19 cellular contexts compared by ENCODE assay signal in the genomic region with DNA sequence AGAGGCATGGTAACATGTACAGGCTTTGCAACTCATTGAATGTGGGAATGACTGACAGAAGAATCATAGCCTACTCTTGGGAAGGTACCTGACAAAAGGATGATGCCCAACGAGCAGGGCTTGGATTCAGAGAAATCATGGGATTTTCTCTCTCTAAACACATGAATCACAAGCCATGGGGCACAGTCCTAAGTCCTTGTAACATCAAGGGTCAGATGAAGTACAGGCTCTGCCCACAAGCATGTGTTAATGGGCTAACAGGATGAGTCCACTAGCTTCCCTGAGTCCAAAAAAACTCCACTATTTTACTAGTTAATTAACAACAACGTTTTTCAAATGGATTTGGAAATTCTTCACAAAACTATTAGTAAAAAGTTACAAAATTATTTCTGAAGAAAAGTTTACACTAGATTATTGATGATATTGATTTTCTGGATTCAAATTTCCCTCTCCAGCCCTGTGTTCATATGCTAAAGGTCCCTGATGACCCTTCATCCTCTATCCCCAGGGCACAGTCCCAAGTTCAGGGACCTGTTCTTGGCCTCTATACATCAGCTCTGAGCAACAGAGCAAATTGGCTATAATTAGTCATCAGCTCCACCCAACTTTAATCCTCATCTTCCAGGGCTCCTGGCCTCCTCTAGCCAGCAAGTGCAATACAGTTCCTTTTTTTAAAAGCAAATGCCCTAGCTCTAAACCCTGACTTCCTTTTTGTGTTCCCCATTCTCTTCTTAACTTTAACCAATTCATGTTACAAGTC.
DNase-seq lines count a peak whose midpoint lies in the region; ATAC-seq and TF ChIP-seq lines count a peak whose summit lies in the region.
"Had no signal": no experiment of that assay in that cellular context is flagged by ENCODE, and none has a peak within 500 bp of the region (broad histone marks: within the 10 kb centered on the region; RNA-seq: fewer than 3 reads in every experiment).

No MANE protein-coding gene starts in this region.

- H3K27ac Mint-ChIP-seq in natural killer cell, result peak overlapping the region; percentile 31 to 88
- no peak overlapping the region for H3K27ac Mint-ChIP-seq in natural killer cell treated with Interleukin-12 subunit alpha and Interleukin-12 subunit beta and Interleukin-15 and Interleukin-18, amount 100 ng/mL, for 72 hours
- peak overlapping the region; percentile 15 to 65 (median 40) for H3K27ac Mint-ChIP-seq in immature natural killer cell
- H3K27ac Mint-ChIP-seq: CD4-positive, alpha-beta T cell; T-helper 1 cell treated with Interleukin-12 subunit alpha and Interleukin-12 subunit beta and Interleukin-4 antibody, amounts not matched to agents 30 μg/mL and 1 μg/mL, for 36 hours had no signal

- H3K9me3 Mint-ChIP-seq in natural killer cell, result no peaks in the 10 kb centered on the region
- no peaks in the 10 kb centered on the region for H3K9me3 Mint-ChIP-seq in natural killer cell treated with Interleukin-12 subunit alpha and Interleukin-12 subunit beta and Interleukin-15 and Interleukin-18, amount 100 ng/mL, for 72 hours
- peaks cover 0 to under 1% (median 0%) of the 10 kb centered on the region in 6 donors for H3K9me3 Mint-ChIP-seq in immature natural killer cell
- H3K9me3 Mint-ChIP-seq: CD4-positive, alpha-beta T cell; central memory CD8-positive, alpha-beta T cell; T-helper 1 cell treated with Interleukin-12 subunit alpha and Interleukin-12 subunit beta and Interleukin-4 antibody, amounts not matched to agents 30 μg/mL and 1 μg/mL, for 36 hours had no signal

- H3K4me1 Mint-ChIP-seq in natural killer cell (peaks cover 48 to 65% of the 10 kb centered on the region in 2 donors), immature natural killer cell (peaks cover 36 to 69% of the 10 kb centered on the region in 2 donors)
- H3K4me1 Mint-ChIP-seq in natural killer cell treated with Interleukin-12 subunit alpha and Interleukin-12 subunit beta and Interleukin-15 and Interleukin-18, amount 100 ng/mL, for 72 hours (ENCODE audit: low read depth in 2 of 2), result peaks cover 13 to 28% of the 10 kb centered on the region in 2 donors

- H3K4me3 Mint-ChIP-seq in natural killer cell, result no peak overlapping the region
- no peak overlapping the region for H3K4me3 Mint-ChIP-seq in natural killer cell treated with Interleukin-12 subunit alpha and Interleukin-12 subunit beta and Interleukin-15 and Interleukin-18, amount 100 ng/mL, for 72 hours
- H3K4me3 Mint-ChIP-seq in immature natural killer cell, result peak overlapping the region in 1 of 5 donors; percentile 22
- H3K4me3 Mint-ChIP-seq: CD4-positive, alpha-beta T cell; central memory CD8-positive, alpha-beta T cell; T-helper 1 cell treated with Interleukin-12 subunit alpha and Interleukin-12 subunit beta and Interleukin-4 antibody, amounts not matched to agents 30 μg/mL and 1 μg/mL, for 36 hours had no signal

- ATAC-seq in natural killer cell, result peak in 1 of 3 donors; percentile 31
- ATAC-seq in natural killer cell treated with Interleukin-12 subunit alpha and Interleukin-12 subunit beta and Interleukin-15 and Interleukin-18, amount 100 ng/mL, for 72 hours, result no peak

- H3K27me3 Mint-ChIP-seq in natural killer cell (ENCODE audit: low read depth in 2 of 2), result no peaks in the 10 kb centered on the region
- no peaks in the 10 kb centered on the region for H3K27me3 Mint-ChIP-seq in natural killer cell treated with Interleukin-12 subunit alpha and Interleukin-12 subunit beta and Interleukin-15 and Interleukin-18, amount 100 ng/mL, for 72 hours
- peaks cover 0 to 3% (median 0%) of the 10 kb centered on the region in 3 donors for H3K27me3 Mint-ChIP-seq in immature natural killer cell (ENCODE audit: low read depth in 3 of 3)
- H3K27me3 Mint-ChIP-seq: CD4-positive, alpha-beta T cell; central memory CD8-positive, alpha-beta T cell had no signal

- no peak for DNase-seq in natural killer cell
- no peak for DNase-seq in natural killer cell treated with Interleukin-12 subunit alpha and Interleukin-12 subunit beta and Interleukin-15 and Interleukin-18, amount 100 ng/mL, for 72 hours (ENCODE audit: low spot score)
- DNase-seq in SIG-M5 (lab: John Stamatoyannopoulos, UW), result peak; percentile 31
- DNase-seq in immature natural killer cell, result no peak
- DNase-seq in SW 1271 (lab: John Stamatoyannopoulos, UW), result no peak
- DNase-seq in NCI-H2029 (lab: John Stamatoyannopoulos, UW), result no peak
- no peak for DNase-seq in activated CD4-positive, alpha-beta T cell treated with anti-CD3 and anti-CD28 coated beads for 1 hour
- no peak for DNase-seq in stimulated activated CD8-positive, alpha-beta memory T cell treated with anti-CD3 and anti-CD28 coated beads, Interleukin-4, amount 100 ng/mL, for 48 hours
- DNase-seq: activated CD4-positive, CD25-positive, alpha-beta regulatory T cell treated with anti-CD3 and anti-CD28 coated beads, Interleukin-2, amount 50 U/mL, for 72 hours; activated effector memory CD4-positive, alpha-beta T cell treated with anti-CD3 and anti-CD28 coated beads, Interleukin-2, amount 50 U/mL, for 16 hours; CD4-positive, alpha-beta T cell; DMS79 treated with DMSO at 0.1 percent for 48 hours; effector CD8-positive, alpha-beta T cell; NCI-H526 treated with DMSO at 0.1 percent for 48 hours; spleen; stimulated activated naive CD4-positive, alpha-beta T cell; transverse colon had no signal

- intact Hi-C loops in natural killer cell (cut with micrococcal nuclease), result no loop called here

- peaks cover 67% of the 10 kb centered on the region for H3K36me3 Mint-ChIP-seq in natural killer cell
- peaks cover 36% of the 10 kb centered on the region for H3K36me3 Mint-ChIP-seq in natural killer cell treated with Interleukin-12 subunit alpha and Interleukin-12 subunit beta and Interleukin-15 and Interleukin-18, amount 100 ng/mL, for 72 hours
- peaks cover 74 to 88% (median 75%) of the 10 kb centered on the region in 3 donors for H3K36me3 Mint-ChIP-seq in immature natural killer cell

- no peak for TF ChIP-seq CTCF in natural killer cell (IDR thresholded peaks at IDR 0.05)

Comparison
In these comparisons a context has a peak if more than half of its experiments do, and no peak if none do; other contexts are left out.
1. H3K27ac Mint-ChIP-seq: peak in natural killer cell (2 of 2) and immature natural killer cell (6 of 6); none in natural killer cell treated with Interleukin-12 subunit alpha and Interleukin-12 subunit beta and Interleukin-15 and Interleukin-18, amount 100 ng/mL, for 72 hours (0 of 2).